In the genomic region with DNA sequence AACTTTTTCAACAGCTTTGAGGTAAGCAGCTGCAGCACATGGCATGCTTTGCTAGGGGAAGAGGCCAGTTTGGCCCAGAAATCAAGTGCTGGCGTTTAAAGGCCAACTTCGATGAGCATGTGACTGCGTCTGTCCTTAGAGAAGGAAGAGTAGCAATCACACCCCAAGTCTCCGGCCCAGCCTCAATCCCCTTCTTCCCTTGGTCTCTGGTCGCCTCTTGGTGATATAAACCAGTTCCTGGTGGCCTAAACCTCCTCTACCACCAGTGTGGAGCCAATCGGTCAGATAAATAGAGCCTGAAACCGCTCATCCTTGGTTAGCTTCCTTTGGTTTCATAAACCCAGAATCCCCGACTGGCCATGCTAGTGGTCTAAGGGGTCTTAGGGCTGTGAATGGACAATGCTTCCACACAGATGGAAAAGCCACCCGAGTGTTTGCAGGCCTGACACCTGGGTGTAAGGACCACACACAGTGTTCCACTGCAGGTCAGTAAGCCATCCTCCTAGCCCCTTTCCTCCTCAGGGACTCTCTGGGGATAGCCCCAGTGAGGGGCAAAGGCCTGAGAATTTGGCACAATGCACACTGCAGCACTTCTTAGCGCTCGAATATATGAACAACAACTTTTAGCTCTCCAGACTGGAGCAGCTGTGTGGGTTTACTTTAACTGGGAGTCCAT, we compare ENCODE assay signal across 20 cellular contexts.
"Had no signal": no experiment of that assay in that cellular context is flagged by ENCODE, and none has a peak within 500 bp of the region (broad histone marks: within the 10 kb centered on the region; RNA-seq: fewer than 3 reads in every experiment).

No MANE protein-coding gene starts in this region.

- DNase-seq: dermis blood vessel endothelial cell; dorsolateral prefrontal cortex; effector CD4-positive, alpha-beta T cell; effector memory CD4-positive, alpha-beta T cell; foreskin keratinocyte; heart left ventricle; hippocampal formation; left cardiac atrium; left lung; left ventricle myocardium superior; lower lobe of right lung; mesenchymal stem cell; midbrain had no signal

- H3K27me3 ChIP-seq: dorsolateral prefrontal cortex, esophagus muscularis mucosa, foreskin keratinocyte, gastroesophageal sphincter, heart left ventricle, left lung had no signal

- H3K4me1 ChIP-seq: esophagus muscularis mucosa, foreskin keratinocyte, gastroesophageal sphincter, heart left ventricle, left lung, lower lobe of right lung had no signal

- H3K36me3 ChIP-seq: esophagus muscularis mucosa, gastroesophageal sphincter, heart left ventricle, left lung, lower lobe of right lung had no signal

- H3K9me3 ChIP-seq: esophagus muscularis mucosa, gastroesophageal sphincter, heart left ventricle, left lung, lower lobe of right lung had no signal

- ATAC-seq: foreskin keratinocyte, gastroesophageal sphincter, heart left ventricle, left cardiac atrium, left lung, left ventricle myocardium superior, lower lobe of right lung had no signal

- FAIRE-seq: endothelial cell of umbilical vein, frontal cortex, islet of Langerhans, keratinocyte had no signal

- H3K27ac ChIP-seq: coronary artery, dorsolateral prefrontal cortex, esophagus muscularis mucosa, foreskin keratinocyte, gastroesophageal sphincter, heart left ventricle, left lung, lower lobe of right lung had no signal

- H3K4me3 ChIP-seq: coronary artery, dorsolateral prefrontal cortex, esophagus muscularis mucosa, gastroesophageal sphincter, heart left ventricle, left lung, lower lobe of right lung had no signal
